In genomic region chr2:74390601-74391000, GRCh38 we compare ENCODE assay signal across 2 cellular contexts.
TF ChIP-seq lines count a peak whose summit lies in the region.

No MANE protein-coding gene starts in this region.

TF ChIP-seq in SK-N-SH, 30 proteins besides CTCF, POLR2A, EP300 and RAD21 (continued from another document):
- TF ChIP-seq, protein P1, sequence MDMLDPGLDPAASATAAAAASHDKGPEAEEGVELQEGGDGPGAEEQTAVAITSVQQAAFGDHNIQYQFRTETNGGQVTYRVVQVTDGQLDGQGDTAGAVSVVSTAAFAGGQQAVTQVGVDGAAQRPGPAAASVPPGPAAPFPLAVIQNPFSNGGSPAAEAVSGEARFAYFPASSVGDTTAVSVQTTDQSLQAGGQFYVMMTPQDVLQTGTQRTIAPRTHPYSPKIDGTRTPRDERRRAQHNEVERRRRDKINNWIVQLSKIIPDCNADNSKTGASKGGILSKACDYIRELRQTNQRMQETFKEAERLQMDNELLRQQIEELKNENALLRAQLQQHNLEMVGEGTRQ (IDR thresholded peaks at IDR 0.05; ENCODE audit: borderline replicate concordance, low read depth, low read length): no peak
- TF ChIP-seq GATA2 (CRISPR knock-in tag; IDR thresholded peaks at IDR 0.05): no peak
- TF ChIP-seq YY1 (IDR thresholded peaks at IDR 0.05; ENCODE audit: low read depth): no peak
- no peak for TF ChIP-seq JUND (IDR thresholded peaks at IDR 0.05)
- TF ChIP-seq TAF1 (IDR thresholded peaks at IDR 0.05; ENCODE audit: borderline replicate concordance, low read depth, low read length): no peak
- TF ChIP-seq FOXJ3 (CRISPR knock-in tag; IDR thresholded peaks at IDR 0.05): no peak
- TF ChIP-seq, protein P2, sequence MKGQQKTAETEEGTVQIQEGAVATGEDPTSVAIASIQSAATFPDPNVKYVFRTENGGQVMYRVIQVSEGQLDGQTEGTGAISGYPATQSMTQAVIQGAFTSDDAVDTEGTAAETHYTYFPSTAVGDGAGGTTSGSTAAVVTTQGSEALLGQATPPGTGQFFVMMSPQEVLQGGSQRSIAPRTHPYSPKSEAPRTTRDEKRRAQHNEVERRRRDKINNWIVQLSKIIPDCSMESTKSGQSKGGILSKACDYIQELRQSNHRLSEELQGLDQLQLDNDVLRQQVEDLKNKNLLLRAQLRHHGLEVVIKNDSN (IDR thresholded peaks at IDR 0.05; ENCODE audit: borderline replicate concordance, low read depth): no peak
- TF ChIP-seq GABPA (IDR thresholded peaks at IDR 0.05; ENCODE audit: low read depth): no peak
TF ChIP-seq in SK-N-SH: peak in this region for 0.

TF ChIP-seq in SK-N-SH treated with all-trans-retinoic acid at 6 μM for 48 hours, 23 proteins besides CTCF, POLR2A, EP300 and RAD21 (continued from another document):
- TF ChIP-seq CREB5 (CRISPR knock-in tag; IDR thresholded peaks at IDR 0.05; ENCODE audit: low read depth) (no peak), ZNF8 (CRISPR knock-in tag; IDR thresholded peaks at IDR 0.05) (no peak), RARB (CRISPR knock-in tag; IDR thresholded peaks at IDR 0.05) (no peak), GLIS3 (CRISPR knock-in tag; IDR thresholded peaks at IDR 0.05) (no peak), PATZ1 (CRISPR knock-in tag; IDR thresholded peaks at IDR 0.05; ENCODE audit: borderline replicate concordance) (no peak), TSHZ2 (CRISPR knock-in tag; IDR thresholded peaks at IDR 0.05) (no peak), ARNTL (CRISPR knock-in tag; IDR thresholded peaks at IDR 0.05; ENCODE audit: borderline replicate concordance, low read depth) (no peak), ZFP3 (CRISPR knock-in tag; IDR thresholded peaks at IDR 0.05) (no peak), ESRRG (CRISPR knock-in tag; IDR thresholded peaks at IDR 0.05) (no peak), ZFP30 (CRISPR knock-in tag; IDR thresholded peaks at IDR 0.05) (no peak), ZNF70 (CRISPR knock-in tag; IDR thresholded peaks at IDR 0.05) (no peak), ZNF565 (CRISPR knock-in tag; conservative IDR thresholded peaks at IDR 0.05; ENCODE audit: low read depth) (no peak)
- TF ChIP-seq, protein P3, sequence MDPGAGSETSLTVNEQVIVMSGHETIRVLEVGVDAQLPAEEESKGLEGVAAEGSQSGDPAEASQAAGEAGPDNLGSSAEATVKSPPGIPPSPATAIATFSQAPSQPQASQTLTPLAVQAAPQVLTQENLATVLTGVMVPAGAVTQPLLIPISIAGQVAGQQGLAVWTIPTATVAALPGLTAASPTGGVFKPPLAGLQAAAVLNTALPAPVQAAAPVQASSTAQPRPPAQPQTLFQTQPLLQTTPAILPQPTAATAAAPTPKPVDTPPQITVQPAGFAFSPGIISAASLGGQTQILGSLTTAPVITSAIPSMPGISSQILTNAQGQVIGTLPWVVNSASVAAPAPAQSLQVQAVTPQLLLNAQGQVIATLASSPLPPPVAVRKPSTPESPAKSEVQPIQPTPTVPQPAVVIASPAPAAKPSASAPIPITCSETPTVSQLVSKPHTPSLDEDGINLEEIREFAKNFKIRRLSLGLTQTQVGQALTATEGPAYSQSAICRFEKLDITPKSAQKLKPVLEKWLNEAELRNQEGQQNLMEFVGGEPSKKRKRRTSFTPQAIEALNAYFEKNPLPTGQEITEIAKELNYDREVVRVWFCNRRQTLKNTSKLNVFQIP (CRISPR knock-in tag; IDR thresholded peaks at IDR 0.05; ENCODE audit: borderline replicate concordance, low read depth): no peak
